18 cellular contexts compared by ENCODE assay signal in genomic region chr10:100025528-100026070, GRCh38. TPM values are rescaled to one million over a fixed set of nuclear protein-coding genes. Genes with fewer than 3 reads are reported as not detected.
DNase-seq lines count a peak whose midpoint lies in the region; FAIRE-seq and TF ChIP-seq lines count a peak whose summit lies in the region.
"Had no signal": no experiment of that assay in that cellular context is flagged by ENCODE, and none has a peak within 500 bp of the region (broad histone marks: within the 10 kb centered on the region; RNA-seq: fewer than 3 reads in every experiment).

No MANE protein-coding gene starts in this region.

- no peak for FAIRE-seq in RCC 7860 (lab: Jason Lieb, UNC)
- FAIRE-seq: HTR-8/SVneo had no signal

- H2AFZ ChIP-seq in OCI-LY1 (ENCODE audit: low read length) = no peak overlapping the region

- H3K9me2 ChIP-seq in OCI-LY1 (ENCODE audit: low read depth, low read length) = no peaks in the 10 kb centered on the region

- H3F3A ChIP-seq in OCI-LY1 (ENCODE audit: insufficient read depth, low read length) = no peaks in the 10 kb centered on the region

- peaks cover 21% of the 10 kb centered on the region for H3K4me1 ChIP-seq in OCI-LY1 (ENCODE audit: insufficient read depth, low read length, severe bottlenecking)
- no peaks in the 10 kb centered on the region for H3K4me1 ChIP-seq in CD8-positive, alpha-beta memory T cell (ENCODE audit: insufficient read depth, low read length)

- POLR2A ChIA-PET in CD8-positive, alpha-beta memory T cell (lab: Charles Lee) = no interaction called here

- no peak overlapping the region for H3K9ac ChIP-seq in OCI-LY1 (ENCODE audit: low read length)

- no peaks in the 10 kb centered on the region for H3K79me2 ChIP-seq in OCI-LY1 (ENCODE audit: insufficient read depth, low read length)

- no peaks in the 10 kb centered on the region for H3K27me3 Mint-ChIP-seq in nephron progenitor cell (ENCODE audit: low read depth, poor library complexity)
- peaks cover 4% of the 10 kb centered on the region for H3K27me3 Mint-ChIP-seq in activated CD4-positive, alpha-beta T cell treated with anti-CD3 and anti-CD28 coated beads, Interleukin-2, amount 10 ng/mL, durations not matched to agents 24 days and 14 days
- peaks cover 4 to 10% of the 10 kb centered on the region in 2 donors for H3K27me3 Mint-ChIP-seq in CD8-positive, alpha-beta memory T cell
- H3K27me3 Mint-ChIP-seq: activated B cell treated with CpG ODN at 0.5 μM for 24 hours had no signal

- intact Hi-C loops in activated CD4-positive, alpha-beta T cell treated with anti-CD3 and anti-CD28 coated beads, Interleukin-2, amount 10 ng/mL, durations not matched to agents 24 days and 14 days (cut with micrococcal nuclease) = no loop called here

- no peaks in the 10 kb centered on the region for H3K36me3 ChIP-seq in OCI-LY1 (ENCODE audit: insufficient read depth, low read length)
- H3K36me3 ChIP-seq in CD8-positive, alpha-beta memory T cell (ENCODE audit: insufficient read depth, low read length) = no peaks in the 10 kb centered on the region

- H3K27ac ChIP-seq in OCI-LY1 (ENCODE audit: low read depth, low read length, poor library complexity, severe bottlenecking) = peak overlapping the region; percentile 60
- no peak overlapping the region for H3K27ac ChIP-seq in CD8-positive, alpha-beta memory T cell (ENCODE audit: low read depth, low read length)

- H3K9me3 ChIP-seq in OCI-LY1 (ENCODE audit: low read length) = no peaks in the 10 kb centered on the region
- H3K9me3 ChIP-seq in CD8-positive, alpha-beta memory T cell (ENCODE audit: low read length) = no peaks in the 10 kb centered on the region

- no peaks in the 10 kb centered on the region for H4K20me1 ChIP-seq in OCI-LY1 (ENCODE audit: insufficient read depth, low read length)

- peaks cover 11% of the 10 kb centered on the region for H3K36me3 Mint-ChIP-seq in nephron progenitor cell (ENCODE audit: low read depth)
- no peaks in the 10 kb centered on the region for H3K36me3 Mint-ChIP-seq in activated CD4-positive, alpha-beta T cell treated with anti-CD3 and anti-CD28 coated beads, Interleukin-2, amount 10 ng/mL, durations not matched to agents 24 days and 14 days (ENCODE audit: low read depth)
- H3K36me3 Mint-ChIP-seq in CD8-positive, alpha-beta memory T cell = peaks cover 0 to 5% (median 2%) of the 10 kb centered on the region in 3 donors

- H3K4me3 ChIP-seq in OCI-LY1 (ENCODE audit: low read depth, low read length, poor library complexity, severe bottlenecking) = no peak overlapping the region
- no peak overlapping the region for H3K4me3 ChIP-seq in CD8-positive, alpha-beta memory T cell (ENCODE audit: low read length)

- H3K4me1 Mint-ChIP-seq in nephron progenitor cell = peaks cover 27% of the 10 kb centered on the region
- no peaks in the 10 kb centered on the region for H3K4me1 Mint-ChIP-seq in activated CD4-positive, alpha-beta T cell treated with anti-CD3 and anti-CD28 coated beads, Interleukin-2, amount 10 ng/mL, durations not matched to agents 24 days and 14 days
- peaks cover 0 to under 1% (median under 1%) of the 10 kb centered on the region in 3 donors for H3K4me1 Mint-ChIP-seq in CD8-positive, alpha-beta memory T cell

- H3K4me3 Mint-ChIP-seq in nephron progenitor cell = peak overlapping the region; percentile 41
- H3K4me3 Mint-ChIP-seq in activated CD4-positive, alpha-beta T cell treated with anti-CD3 and anti-CD28 coated beads, Interleukin-2, amount 10 ng/mL, durations not matched to agents 24 days and 14 days = no peak overlapping the region
- no peak overlapping the region for H3K4me3 Mint-ChIP-seq in CD8-positive, alpha-beta memory T cell
- H3K4me3 Mint-ChIP-seq: activated B cell treated with CpG ODN at 0.5 μM for 24 hours had no signal

- DNase-seq in DMS53 (lab: John Stamatoyannopoulos, UW) (peak; percentile 97), NCI-H1694 treated with DMSO at 0.1 percent for 48 hours (lab: John Stamatoyannopoulos, UW) (peak; percentile 56), nephron progenitor cell (peak; percentile 28), RCC 7860 (ENCODE audit: low spot score) (no peak), GM19238 (ENCODE audit: insufficient read length, low spot score) (no peak)
- no peak for DNase-seq in activated CD4-positive, alpha-beta T cell treated with anti-CD3 and anti-CD28 coated beads, Interleukin-2, amount 10 ng/mL, durations not matched to agents 24 days and 14 days
- DNase-seq in CD8-positive, alpha-beta memory T cell = no peak
- DNase-seq: activated B cell treated with CpG ODN at 0.5 μM for 24 hours; central memory CD4-positive, alpha-beta T cell; left cardiac atrium; MV-4-11; stimulated activated CD4-positive, alpha-beta T cell treated with anti-CD3 and anti-CD28 coated beads, Interleukin-4, amount 100 ng/mL, for 1 hour; SW 1271 had no signal

- no peaks in the 10 kb centered on the region for H3K27me3 ChIP-seq in OCI-LY1 (ENCODE audit: insufficient read depth, low read length)
- no peaks in the 10 kb centered on the region for H3K27me3 ChIP-seq in CD8-positive, alpha-beta memory T cell (ENCODE audit: insufficient read depth, low read length, poor library complexity, severe bottlenecking)

- CTCF ChIA-PET in CD8-positive, alpha-beta memory T cell (lab: Charles Lee) = interaction anchor here (1.0 to 1.8 kb wide), 2 partner anchors 16 to 20 kb away, joined by 4 to 6 read pairs; partner anchors contain the start of gene DNMBP

- H3K9me3 Mint-ChIP-seq in nephron progenitor cell = peaks cover 33% of the 10 kb centered on the region
- H3K9me3 Mint-ChIP-seq in activated CD4-positive, alpha-beta T cell treated with anti-CD3 and anti-CD28 coated beads, Interleukin-2, amount 10 ng/mL, durations not matched to agents 24 days and 14 days = no peaks in the 10 kb centered on the region
- peaks cover 4 to 11% (median 7%) of the 10 kb centered on the region in 5 donors for H3K9me3 Mint-ChIP-seq in CD8-positive, alpha-beta memory T cell

- H3K4me2 ChIP-seq in OCI-LY1 (ENCODE audit: low read length) = 0 out of 2 replicates have a peak overlapping the region, but pooled peaks have one; percentile 7

- H3K27ac Mint-ChIP-seq in nephron progenitor cell = peak overlapping the region; percentile 64
- no peak overlapping the region for H3K27ac Mint-ChIP-seq in activated CD4-positive, alpha-beta T cell treated with anti-CD3 and anti-CD28 coated beads, Interleukin-2, amount 10 ng/mL, durations not matched to agents 24 days and 14 days
- H3K27ac Mint-ChIP-seq in CD8-positive, alpha-beta memory T cell = no peak overlapping the region
- H3K27ac Mint-ChIP-seq: activated B cell treated with CpG ODN at 0.5 μM for 24 hours had no signal

- TF ChIP-seq CTCF in OCI-LY1 (IDR thresholded peaks at IDR 0.05; ENCODE audit: low read length) (no peak), nephron progenitor cell (IDR thresholded peaks at IDR 0.05) (no peak)

RNA-seq across cellular contexts. Expression of gene DNMBP, which starts 15.9 kb away (rescaled TPM):
- total RNA-seq in activated CD4-positive, alpha-beta T cell treated with anti-CD3 and anti-CD28 coated beads, Interleukin-2, amount 10 ng/mL, durations not matched to agents 24 days and 14 days = 1.3 TPM in 2 replicates
- total RNA-seq in CD8-positive, alpha-beta memory T cell = 1 to 10 TPM; 2.0 to 2.3 TPM
- polyA plus RNA-seq in CD8-positive, alpha-beta memory T cell = 1.5 TPM

RNA-seq across cellular contexts. Expression of gene CPN1, which starts 56.1 kb away (rescaled TPM):
- not detected in 2 replicates for total RNA-seq in activated CD4-positive, alpha-beta T cell treated with anti-CD3 and anti-CD28 coated beads, Interleukin-2, amount 10 ng/mL, durations not matched to agents 24 days and 14 days
- total RNA-seq in CD8-positive, alpha-beta memory T cell = not detected
- polyA plus RNA-seq in CD8-positive, alpha-beta memory T cell = not detected
- total RNA-seq: activated B cell treated with CpG ODN at 0.5 μM for 24 hours, Daoy, left cardiac atrium, mucosa of gallbladder, ureter had no signal

Comparison
In these comparisons a context has a peak if more than half of its experiments do, and no peak if none do; other contexts are left out.
1. DNase-seq: peak in DMS53 (single experiment), NCI-H1694 treated with DMSO at 0.1 percent for 48 hours (single experiment) and nephron progenitor cell (single experiment); none in RCC 7860 (single experiment), activated CD4-positive, alpha-beta T cell treated with anti-CD3 and anti-CD28 coated beads, Interleukin-2, amount 10 ng/mL, durations not matched to agents 24 days and 14 days (single experiment), CD8-positive, alpha-beta memory T cell (0 of 5) and GM19238 (single experiment).